In genomic region chr14:89391556-89391955, GRCh38 we compare ENCODE assay signal across 29 cellular contexts. TPM values are rescaled to one million over a fixed set of nuclear protein-coding genes. Genes with fewer than 3 reads are reported as not detected.
DNase-seq lines count a peak whose midpoint lies in the region; ATAC-seq, FAIRE-seq and TF ChIP-seq lines count a peak whose summit lies in the region.
"Had no signal": no experiment of that assay in that cellular context is flagged by ENCODE, and none has a peak within 500 bp of the region (broad histone marks: within the 10 kb centered on the region; RNA-seq: fewer than 3 reads in every experiment).

No MANE protein-coding gene starts in this region.

- WGBS in psoas muscle, 3 donors, result 84 to 96% (median 85%) methylated on average over 8 of the region's 8 CpGs

- POLR2A ChIA-PET in PC-3 (lab: Charles Lee; ENCODE audit: unreplicated experiment), result no interaction called here

- H3K4me2 ChIP-seq in astrocyte (ENCODE audit: low read length) (peak overlapping the region; percentile 5), PC-3 (ENCODE audit: low read length) (no peak overlapping the region), Karpas-422 (ENCODE audit: low read depth, low read length, poor library complexity, severe bottlenecking) (no peak overlapping the region)
- H3K4me2 ChIP-seq: PC-9 had no signal

- H3K36me3 Mint-ChIP-seq in astrocyte (ENCODE audit: low read depth, unreplicated experiment), result peaks cover 17% of the 10 kb centered on the region

- peaks cover 16% of the 10 kb centered on the region for H3K4me1 Mint-ChIP-seq in astrocyte (ENCODE audit: low read depth, unreplicated experiment)

- H3K79me2 ChIP-seq in astrocyte (ENCODE audit: insufficient read depth, low read length) (peaks cover 92% of the 10 kb centered on the region), PC-3 (ENCODE audit: low read length) (no peaks in the 10 kb centered on the region), Karpas-422 (ENCODE audit: low read length) (no peaks in the 10 kb centered on the region)

- no TSS peak for BruUV-seq in PC-3 (replicated peaks; lab: Mats Ljungman, UMichigan)

- H4K20me1 ChIP-seq in astrocyte (ENCODE audit: insufficient read depth, low read length) (peaks cover 79% of the 10 kb centered on the region), PC-3 (ENCODE audit: low read length) (no peaks in the 10 kb centered on the region), Karpas-422 (ENCODE audit: insufficient read depth, low read depth, low read length) (peaks cover 7% of the 10 kb centered on the region; the same call in 1 of the 2 replicates)

- H3K27ac ChIP-seq in astrocyte (ENCODE audit: low read depth, low read length) (no peak overlapping the region), psoas muscle (peak overlapping the region; percentile 51), skeletal muscle tissue (ENCODE audit: low read depth, low read length) (peak overlapping the region; percentile 69), PC-3 (ENCODE audit: low read length) (no peak overlapping the region), Karpas-422 (ENCODE audit: low read length) (no peak overlapping the region)
- H3K27ac ChIP-seq: 22Rv1, PC-9, SJCRH30 had no signal

- H3K9me3 ChIP-seq in astrocyte (ENCODE audit: insufficient read depth, low read depth, low read length) (no peaks in the 10 kb centered on the region), psoas muscle (no peaks in the 10 kb centered on the region), skeletal muscle tissue (ENCODE audit: control insufficient read depth in 3 of 3, low read length in 3 of 3) (no peaks in the 10 kb centered on the region), PC-3 (ENCODE audit: low read length) (no peaks in the 10 kb centered on the region), Karpas-422 (ENCODE audit: low read length) (no peaks in the 10 kb centered on the region)
- H3K9me3 ChIP-seq: HAP-1, SJCRH30 had no signal

- H3K9me2 ChIP-seq in PC-3 (replicated peaks; ENCODE audit: low read length), result no peaks in the 10 kb centered on the region
- no peaks in the 10 kb centered on the region for H3K9me2 ChIP-seq in Karpas-422 (replicated peaks; ENCODE audit: insufficient read depth, low read length)

- peaks cover 7% of the 10 kb centered on the region for H3K4me1 ChIP-seq in astrocyte (ENCODE audit: insufficient read depth, low read length)
- H3K4me1 ChIP-seq in psoas muscle, result peaks cover 61% of the 10 kb centered on the region
- peaks cover 14 to 39% (median 30%) of the 10 kb centered on the region in 3 donors for H3K4me1 ChIP-seq in skeletal muscle tissue (ENCODE audit: control insufficient read depth in 3 of 3, insufficient read depth in 3 of 3, low read length in 3 of 3)
- H3K4me1 ChIP-seq in PC-3 (ENCODE audit: insufficient read depth, low read length), result peaks cover 8% of the 10 kb centered on the region
- H3K4me1 ChIP-seq in Karpas-422 (ENCODE audit: low read length), result no peaks in the 10 kb centered on the region
- H3K4me1 ChIP-seq: HAP-1, SJCRH30 had no signal

- intact Hi-C loops in psoas muscle (cut with DNase I) (no loop called here), PC-3 (cut with micrococcal nuclease) (no loop called here)

- H3K9ac ChIP-seq in astrocyte (ENCODE audit: low read length) (no peak overlapping the region), skeletal muscle tissue (ENCODE audit: low read depth in 1 of 3, low read length in 3 of 3) (no peak overlapping the region), PC-3 (ENCODE audit: low read length) (no peak overlapping the region), Karpas-422 (ENCODE audit: low read length) (no peak overlapping the region)

- H3K36me3 ChIP-seq in astrocyte (ENCODE audit: insufficient read depth, low read length) (no peaks in the 10 kb centered on the region), psoas muscle (ENCODE audit: insufficient read depth in 1 of 2, low read depth in 1 of 2) (no peaks in the 10 kb centered on the region), skeletal muscle tissue (ENCODE audit: control insufficient read depth in 3 of 3, insufficient read depth in 3 of 3, low read length in 3 of 3) (no peaks in the 10 kb centered on the region), PC-3 (ENCODE audit: low read depth, low read length) (no peaks in the 10 kb centered on the region), Karpas-422 (ENCODE audit: insufficient read depth, low read length) (no peaks in the 10 kb centered on the region)
- H3K36me3 ChIP-seq: HAP-1, SJCRH30 had no signal

- no peak overlapping the region for H3K4me3 ChIP-seq in astrocyte (ENCODE audit: insufficient read depth, low read depth, low read length)
- no peak overlapping the region for H3K4me3 ChIP-seq in psoas muscle
- no peak overlapping the region for H3K4me3 ChIP-seq in skeletal muscle tissue (ENCODE audit: low read length in 3 of 3)
- no peak overlapping the region for H3K4me3 ChIP-seq in PC-3 (ENCODE audit: low read length)
- no peak overlapping the region for H3K4me3 ChIP-seq in Karpas-422 (ENCODE audit: low read length)
- H3K4me3 ChIP-seq: HAP-1, PC-9, SJCRH30 had no signal

- H3F3A ChIP-seq in PC-3 (ENCODE audit: low read length, unreplicated experiment), result no peaks in the 10 kb centered on the region

- peaks cover 3% of the 10 kb centered on the region for H3K9me3 Mint-ChIP-seq in astrocyte (ENCODE audit: unreplicated experiment)
- H3K9me3 Mint-ChIP-seq: CD8-positive, alpha-beta memory T cell; HFFc6 had no signal

- no peaks in the 10 kb centered on the region for H3K27me3 Mint-ChIP-seq in astrocyte (ENCODE audit: low read depth, unreplicated experiment)
- H3K27me3 Mint-ChIP-seq: B cell had no signal

- ATAC-seq in psoas muscle (no peak), PC-3 (no peak), HG03280 (IDR thresholded peaks at IDR 0.05; ENCODE audit: unreplicated experiment) (no peak)
- ATAC-seq: Right ventricle myocardium inferior, SK-N-SH treated with all-trans-retinoic acid at 6 μM for 48 hours had no signal

- peak; percentile 56 for DNase-seq in activated effector memory CD4-positive, alpha-beta T cell treated with anti-CD3 and anti-CD28 coated beads, Interleukin-2, amount 50 U/mL, for 16 hours
- DNase-seq in activated effector memory CD4-positive, alpha-beta T cell treated with Interleukin-2 at 50 U/mL for 16 hours, result no peak
- no peak for DNase-seq in astrocyte (ENCODE audit: low read depth)
- DNase-seq in psoas muscle, result no peak
- no peak for DNase-seq in PC-3
- no peak for DNase-seq in Karpas-422
- DNase-seq: Calu3; CD8-positive, alpha-beta memory T cell; DMS79 treated with DMSO at 0.1 percent for 48 hours; HFFc6; Kasumi-1; NCI-H1092 treated with DMSO at 0.1 percent for 48 hours; NCI-H1436; NCI-H1930; NCI-H2107; NCI-H446; NCI-H524 treated with DMSO at 0.1 percent for 48 hours; NCI-H774; PC-9; SJCRH30 had no signal

- TF ChIP-seq CTCF in astrocyte (IDR thresholded peaks at IDR 0.05; ENCODE audit: insufficient read depth, low read depth, low read length), result no peak
- no peak for TF ChIP-seq CTCF in psoas muscle (IDR thresholded peaks at IDR 0.05)
- TF ChIP-seq CTCF in PC-3 (conservative IDR thresholded peaks at IDR 0.05; ENCODE audit: low read depth, low read length), result no peak

- no peak overlapping the region for H2AFZ ChIP-seq in astrocyte (ENCODE audit: low read depth, low read length)
- no peak overlapping the region for H2AFZ ChIP-seq in PC-3 (ENCODE audit: low read length)
- H2AFZ ChIP-seq in Karpas-422 (ENCODE audit: low read length), result no peak overlapping the region
- H2AFZ ChIP-seq: PC-9 had no signal

- no peak overlapping the region for H3K27ac Mint-ChIP-seq in astrocyte (ENCODE audit: unreplicated experiment)
- H3K27ac Mint-ChIP-seq: HFFc6 had no signal

- no peak overlapping the region for H3K4me3 Mint-ChIP-seq in astrocyte (ENCODE audit: unreplicated experiment)
- H3K4me3 Mint-ChIP-seq: B cell; CD14-positive monocyte; CD8-positive, alpha-beta memory T cell; HFFc6 had no signal

- H3K27me3 ChIP-seq in astrocyte (ENCODE audit: insufficient read depth, low read length), result no peaks in the 10 kb centered on the region
- no peaks in the 10 kb centered on the region for H3K27me3 ChIP-seq in psoas muscle (ENCODE audit: insufficient read depth in 3 of 3, low read length in 2 of 3)
- no peaks in the 10 kb centered on the region for H3K27me3 ChIP-seq in skeletal muscle tissue (ENCODE audit: control insufficient read depth in 3 of 3, insufficient read depth in 3 of 3, low read length in 3 of 3)
- H3K27me3 ChIP-seq in PC-3 (ENCODE audit: low read length), result no peaks in the 10 kb centered on the region
- H3K27me3 ChIP-seq in Karpas-422 (ENCODE audit: low read length), result no peaks in the 10 kb centered on the region
- H3K27me3 ChIP-seq: SJCRH30 had no signal

- CTCF ChIA-PET in PC-3 (lab: Charles Lee), result no interaction called here

- no peak for FAIRE-seq in astrocyte (lab: Jason Lieb, UNC)
- FAIRE-seq: GM19239 had no signal

RNA-seq across cellular contexts. Expression of gene FOXN3, which starts 25.5 kb away (rescaled TPM):
- 105 and 122 TPM in 2 replicates for total RNA-seq in astrocyte
- total RNA-seq in psoas muscle, result 100 to 1,000 TPM in 2 of 4 donors, 10 to 100 TPM in 2; 73.6 to 123 (median 101) TPM
- polyA plus RNA-seq in psoas muscle, result 10 to 100 TPM; 10.1 to 47.3 (median 25.6) TPM
- total RNA-seq in skeletal muscle tissue, result 31.8 TPM
- total RNA-seq in PC-3 (2014; rRNA removed), result 13.2 and 13.3 TPM in 2 replicates
- 8.9 and 13.8 TPM in 2 replicates for total RNA-seq in Karpas-422 (2014; rRNA removed; shearing (Covaris generic); ENCODE audit: low replicate concordance)

Comparison
In these comparisons a context has a peak if more than half of its experiments do, and no peak if none do; other contexts are left out.
1. H3K27ac ChIP-seq: peak in psoas muscle (single experiment) and skeletal muscle tissue (single experiment); none in astrocyte (single experiment), PC-3 (single experiment) and Karpas-422 (single experiment).